ENCODE assay signal across 16 cellular contexts in genomic region chr19:47619763-47620162, GRCh38. TPM values are rescaled to one million over a fixed set of nuclear protein-coding genes. Genes with fewer than 3 reads are reported as not detected.
DNase-seq lines count a peak whose midpoint lies in the region; ATAC-seq and TF ChIP-seq lines count a peak whose summit lies in the region.
"Had no signal": no experiment of that assay in that cellular context is flagged by ENCODE, and none has a peak within 500 bp of the region (broad histone marks: within the 10 kb centered on the region; RNA-seq: fewer than 3 reads in every experiment).

No MANE protein-coding gene starts in this region.

- H3K9ac ChIP-seq in fibroblast of lung (ENCODE audit: insufficient read depth, low read length): no peak overlapping the region
- H3K9ac ChIP-seq: KMS-11 had no signal

- H3K27ac Mint-ChIP-seq in type B pancreatic cell: peak overlapping the region; percentile 83
- no peak overlapping the region for H3K27ac Mint-ChIP-seq in glutamatergic neuron (ENCODE audit: unreplicated experiment)
- H3K27ac Mint-ChIP-seq: activated CD4-positive, alpha-beta memory T cell treated with anti-CD3 and anti-CD28 coated beads for 36 hours had no signal

- no peak for TF ChIP-seq POLR2A in right lobe of liver (IDR thresholded peaks at IDR 0.05)

- no peak for DNase-seq in Panc1 (ENCODE audit: low read depth, low spot score)
- peak in 1 of 2 donors; percentile 74 for DNase-seq in fibroblast of lung (ENCODE audit: low read depth in 2 of 2)
- peak; percentile 56 to 82 (median 77) for DNase-seq in right lobe of liver
- no peak for DNase-seq in type B pancreatic cell (ENCODE audit: extremely low spot score, unreplicated experiment)
- DNase-seq in AG08396 (ENCODE audit: low spot score): no peak
- no peak for DNase-seq in glutamatergic neuron
- DNase-seq in Right ventricle myocardium superior: no peak
- DNase-seq: activated CD4-positive, alpha-beta memory T cell treated with anti-CD3 and anti-CD28 coated beads for 36 hours; activated T-cell treated with anti-CD3 and anti-CD28 coated beads, Interleukin-2, amount 50 U/mL, for 48 hours; DMS53; nucleus accumbens; RPMI8226; thyroid gland had no signal

- no peaks in the 10 kb centered on the region for H3K9me3 Mint-ChIP-seq in type B pancreatic cell
- no peaks in the 10 kb centered on the region for H3K9me3 Mint-ChIP-seq in glutamatergic neuron (ENCODE audit: unreplicated experiment)
- H3K9me3 Mint-ChIP-seq: activated CD4-positive, alpha-beta memory T cell treated with anti-CD3 and anti-CD28 coated beads for 36 hours; activated naive CD4-positive, alpha-beta T cell treated with anti-CD3 and anti-CD28 coated beads, Interleukin-2, amount 50 U/mL, for 72 hours had no signal

- H3K79me2 ChIP-seq in fibroblast of lung (ENCODE audit: control insufficient read depth, insufficient read depth, low read length): peaks cover 74% of the 10 kb centered on the region

- POLR2A ChIA-PET in Panc1 (lab: Charles Lee): interaction anchor here (0.5 kb wide), 1 partner anchor 25 kb away, joined by 4 read pairs; no protein-coding TSS in a partner anchor

- no peak overlapping the region for H2AFZ ChIP-seq in fibroblast of lung (ENCODE audit: low read length)

- 55% methylated on average over 6 of the region's 6 CpGs for WGBS in right lobe of liver (ENCODE audit: insufficient coverage, low coverage, low lambda C conversion rate, missing lambda C conversion rate)

- peaks cover under 1% of the 10 kb centered on the region for H3K36me3 Mint-ChIP-seq in type B pancreatic cell
- H3K36me3 Mint-ChIP-seq in glutamatergic neuron (ENCODE audit: unreplicated experiment): no peaks in the 10 kb centered on the region
- H3K36me3 Mint-ChIP-seq: activated naive CD4-positive, alpha-beta T cell treated with anti-CD3 and anti-CD28 coated beads, Interleukin-2, amount 50 U/mL, for 72 hours had no signal

- CTCF ChIA-PET in Panc1 (lab: Charles Lee): no interaction called here

- intact Hi-C loops in Panc1 (cut with micrococcal nuclease; ENCODE audit: unreplicated experiment): no loop called here
- intact Hi-C loops in right lobe of liver (cut with DNase I): loop anchor here in 1 of 2 donors (10.0 kb wide), 1 partner anchor 45 kb away; no protein-coding TSS in a partner anchor
- intact Hi-C loops in Right ventricle myocardium superior (cut with DNase I): loop anchor here (5.0 kb wide), 1 partner anchor 43 kb away; no protein-coding TSS in a partner anchor

- H3K4me3 ChIP-seq in Panc1 (ENCODE audit: low read depth in 2 of 2, low read length in 2 of 2) (no peak overlapping the region), fibroblast of lung (replicated peaks in 1 of 4; ENCODE audit: control extremely low read depth in 1 of 4, insufficient read depth in 1 of 4, low read depth in 3 of 4, low read length in 4 of 4) (no peak overlapping the region), right lobe of liver (no peak overlapping the region)
- H3K4me3 ChIP-seq: breast epithelium, thyroid gland had no signal

- in situ Hi-C loops in Panc1 (cut with HindIII; ENCODE audit: low pct_unique_long_range_greater_than_20kb, low sequenced_read_pairs): no loop called here

- ATAC-seq in Panc1 (peak; percentile 57; the same call in 1 of the 2 replicates), right lobe of liver (peak; percentile 63 to 76 (median 70)), Right ventricle myocardium superior (ENCODE audit: poor library complexity) (no peak)
- ATAC-seq: activated naive CD4-positive, alpha-beta T cell treated with anti-CD3 and anti-CD28 coated beads, Interleukin-2, amount 50 U/mL, for 72 hours had no signal

- H3K4me1 ChIP-seq in Panc1 (ENCODE audit: control insufficient read depth, insufficient read depth, low read length) (peaks cover 13% of the 10 kb centered on the region), fibroblast of lung (ENCODE audit: control insufficient read depth, extremely low read depth, insufficient read depth, low read length) (no peaks in the 10 kb centered on the region), right lobe of liver (peaks cover 0 to 43% (median 14%) of the 10 kb centered on the region in 4 donors)

- H3K4me3 Mint-ChIP-seq in type B pancreatic cell (no peak overlapping the region), glutamatergic neuron (ENCODE audit: unreplicated experiment) (no peak overlapping the region)
- H3K4me3 Mint-ChIP-seq: activated CD4-positive, alpha-beta memory T cell treated with anti-CD3 and anti-CD28 coated beads for 36 hours had no signal

- H3K36me3 ChIP-seq in Panc1 (ENCODE audit: control insufficient read depth, insufficient read depth, low read length): no peaks in the 10 kb centered on the region
- no peaks in the 10 kb centered on the region for H3K36me3 ChIP-seq in fibroblast of lung (ENCODE audit: control insufficient read depth, insufficient read depth, low read length)
- H3K36me3 ChIP-seq in right lobe of liver: no peaks in the 10 kb centered on the region
- H3K36me3 ChIP-seq: breast epithelium, thyroid gland had no signal

- H3K27me3 ChIP-seq in Panc1 (ENCODE audit: control insufficient read depth, insufficient read depth, low read length) (no peaks in the 10 kb centered on the region), fibroblast of lung (ENCODE audit: control insufficient read depth, insufficient read depth, low read length) (no peaks in the 10 kb centered on the region), right lobe of liver (no peaks in the 10 kb centered on the region)
- H3K27me3 ChIP-seq: breast epithelium, thyroid gland had no signal

- no peak overlapping the region for H3K4me2 ChIP-seq in fibroblast of lung (ENCODE audit: extremely low read depth, insufficient read depth, low read length)
- H3K4me2 ChIP-seq: KMS-11 had no signal

- H3K27me3 Mint-ChIP-seq in type B pancreatic cell (no peaks in the 10 kb centered on the region), glutamatergic neuron (ENCODE audit: unreplicated experiment) (peaks cover 5% of the 10 kb centered on the region)
- H3K27me3 Mint-ChIP-seq: activated CD4-positive, alpha-beta memory T cell treated with anti-CD3 and anti-CD28 coated beads for 36 hours had no signal

- TF ChIP-seq CTCF in Panc1 (IDR thresholded peaks at IDR 0.05): no peak
- TF ChIP-seq CTCF in fibroblast of lung (conservative IDR thresholded peaks at IDR 0.05 in 1 of 2, IDR thresholded peaks at IDR 0.05 in 1 of 2; ENCODE audit: low read depth in 1 of 2, low read length in 2 of 2): no peak
- TF ChIP-seq CTCF in right lobe of liver (IDR thresholded peaks at IDR 0.05): no peak
- TF ChIP-seq CTCF in type B pancreatic cell (conservative IDR thresholded peaks at IDR 0.05): no peak
- no peak for TF ChIP-seq CTCF in glutamatergic neuron (IDR thresholded peaks at IDR 0.05; ENCODE audit: partially characterized antibody, unreplicated experiment)

- H3K9me3 ChIP-seq in Panc1 (ENCODE audit: control insufficient read depth, insufficient read depth, low read depth, low read length) (no peaks in the 10 kb centered on the region), fibroblast of lung (ENCODE audit: control insufficient read depth, insufficient read depth, low read depth, low read length) (no peaks in the 10 kb centered on the region), right lobe of liver (no peaks in the 10 kb centered on the region)
- H3K9me3 ChIP-seq: breast epithelium, thyroid gland had no signal

- BruUV-seq in Panc1 (replicated peaks; lab: Mats Ljungman, UMichigan): no TSS peak

- H3K27ac ChIP-seq in Panc1 (ENCODE audit: low read length) (no peak overlapping the region), fibroblast of lung (ENCODE audit: insufficient read depth, low read length) (peak overlapping the region; percentile 10), right lobe of liver (peak overlapping the region; percentile 51 to 89 (median 65))
- H3K27ac ChIP-seq: breast epithelium, KMS-11, thyroid gland had no signal

- H3K4me1 Mint-ChIP-seq in type B pancreatic cell (ENCODE audit: unreplicated experiment) (peaks cover 19% of the 10 kb centered on the region), glutamatergic neuron (ENCODE audit: low read depth, unreplicated experiment) (peaks cover 17% of the 10 kb centered on the region)

- peaks cover 4% of the 10 kb centered on the region for H4K20me1 ChIP-seq in fibroblast of lung (ENCODE audit: control insufficient read depth, extremely low read depth, insufficient read depth, low read length)

RNA-seq across cellular contexts. Expression of gene BICRA, which starts 10.8 kb away (rescaled TPM):
- total RNA-seq in Panc1 (2021; ENCODE audit: unreplicated experiment): 13.7 TPM
- polyA plus RNA-seq in Panc1 (2012; ENCODE audit: insufficient read length): 10.3 TPM
- 3.3 and 3.8 TPM in 2 replicates for total RNA-seq in fibroblast of lung
- polyA plus RNA-seq in fibroblast of lung: 0.44 and 0.54 TPM in 2 replicates
- 7.0 and 8.8 TPM in 2 replicates for polyA plus RNA-seq in fibroblast of lung (2012)
- 11.9 and 14.5 TPM in 2 replicates for polyA minus RNA-seq in fibroblast of lung (ENCODE audit: low replicate concordance)
- 1 to 10 TPM; 3.7 to 7.3 (median 6.4) TPM for total RNA-seq in right lobe of liver
- 22.9 and 23.5 TPM in 2 replicates for total RNA-seq in type B pancreatic cell (ENCODE audit: low replicate concordance)
- total RNA-seq in glutamatergic neuron (ENCODE audit: unreplicated experiment): 55.5 TPM
- total RNA-seq in Right ventricle myocardium superior: 7.2 TPM

RNA-seq across cellular contexts. Expression of gene ZNF541, which starts 46.8 kb away (rescaled TPM):
- 0.15 TPM for total RNA-seq in Panc1 (2021; ENCODE audit: unreplicated experiment)
- polyA plus RNA-seq in Panc1 (2012; ENCODE audit: insufficient read length): 0.45 TPM
- 0.17 TPM in 1 of 2 replicates, not detected in the other for total RNA-seq in fibroblast of lung
- 0.02 TPM in 1 of 2 replicates, not detected in the other for polyA plus RNA-seq in fibroblast of lung
- polyA plus RNA-seq in fibroblast of lung (2012): 0.09 TPM in 1 of 2 replicates, not detected in the other
- polyA minus RNA-seq in fibroblast of lung (ENCODE audit: low replicate concordance): not detected in 2 replicates
- under 1 TPM in 4 of 6 experiments, not detected in 2; 0.12 to 0.25 (median 0.17) TPM for total RNA-seq in right lobe of liver
- total RNA-seq in type B pancreatic cell (ENCODE audit: low replicate concordance): not detected in 2 replicates
- total RNA-seq in glutamatergic neuron (ENCODE audit: unreplicated experiment): not detected
- 0.35 TPM for total RNA-seq in Right ventricle myocardium superior

Comparison
In these comparisons a context has a peak if more than half of its experiments do, and no peak if none do; other contexts are left out.
1. DNase-seq: peak in right lobe of liver (3 of 3); none in Panc1 (single experiment), type B pancreatic cell (single experiment), AG08396 (single experiment), glutamatergic neuron (single experiment) and Right ventricle myocardium superior (single experiment).